ENCODE assay signal across 14 cellular contexts in genomic region chr4:15253346-15253745, GRCh38.
A peak's percentile ranks its signal among the peaks of the same experiment; 100 is the strongest.
DNase-seq lines count a peak whose midpoint lies in the region; ATAC-seq and TF ChIP-seq lines count a peak whose summit lies in the region.
"Had no signal": no experiment of that assay in that cellular context is flagged by ENCODE, and none has a peak within 500 bp of the region (broad histone marks: within the 10 kb centered on the region; RNA-seq: fewer than 3 reads in every experiment).

No MANE protein-coding gene starts in this region.

- no peak overlapping the region for H2BK120ac ChIP-seq in H9 (ENCODE audit: low read depth, low read length, poor library complexity, severe bottlenecking)

- H4K8ac ChIP-seq in H9 (replicated peaks; ENCODE audit: insufficient read length, low read depth, low read length), result no peak overlapping the region

- H2BK5ac ChIP-seq in H9 (ENCODE audit: insufficient read length, low read length), result no peak overlapping the region

- peaks cover 0 to 2% of the 10 kb centered on the region in 2 donors for H3K4me1 ChIP-seq in ascending aorta
- H3K4me1 ChIP-seq in H9 (ENCODE audit: insufficient read depth, low read length), result peaks cover 3% of the 10 kb centered on the region
- H3K4me1 ChIP-seq in vagina, result peaks cover 6% of the 10 kb centered on the region
- H3K4me1 ChIP-seq: SJCRH30 had no signal

- H3K36me3 Mint-ChIP-seq in H9 (ENCODE audit: insufficient read depth in 1 of 3, low read depth in 3 of 3), result no peaks in the 10 kb centered on the region
- no peaks in the 10 kb centered on the region for H3K36me3 Mint-ChIP-seq in T-helper 2 cell treated with Interferon-gamma antibody and Interleukin-4, amounts not matched to agents 5 μg/mL and 100 μg/mL, for 36 hours (ENCODE audit: low read depth)

- no peak overlapping the region for H3K4ac ChIP-seq in H9 (ENCODE audit: low read depth, low read length)

- no peak overlapping the region for H3K23ac ChIP-seq in H9 (ENCODE audit: insufficient read length, low read depth, low read length)

- H3K18ac ChIP-seq in H9 (ENCODE audit: insufficient read length, low read depth, low read length), result no peak overlapping the region

- no CpG with 5 or more reads among the region's 4 CpGs for WGBS in H9 (ENCODE audit: extremely low coverage, insufficient read length, low lambda C conversion rate)

- no peaks in the 10 kb centered on the region for H3K27me3 ChIP-seq in ascending aorta
- no peaks in the 10 kb centered on the region for H3K27me3 ChIP-seq in H9 (ENCODE audit: insufficient read depth, low read length)
- H3K27me3 ChIP-seq in vagina, result no peaks in the 10 kb centered on the region
- H3K27me3 ChIP-seq: BLaER1 treated with 17β-estradiol and CSF1 and Interleukin-3, amounts not matched to agents 10 nM and 100 nM had no signal

- no peaks in the 10 kb centered on the region for H3K9me3 ChIP-seq in ascending aorta
- H3K9me3 ChIP-seq in H9 (ENCODE audit: control insufficient read depth, low read depth, low read length), result no peaks in the 10 kb centered on the region
- no peaks in the 10 kb centered on the region for H3K9me3 ChIP-seq in vagina
- H3K9me3 ChIP-seq: BLaER1 treated with 17β-estradiol and CSF1 and Interleukin-3, amounts not matched to agents 10 nM and 100 nM; SJCRH30 had no signal

- TF ChIP-seq CTCF in ascending aorta (IDR thresholded peaks at IDR 0.05), result no peak
- TF ChIP-seq CTCF in H9 (conservative IDR thresholded peaks at IDR 0.05), result no peak
- TF ChIP-seq CTCF in vagina (IDR thresholded peaks at IDR 0.05), result no peak

- H2AK5ac ChIP-seq in H9 (ENCODE audit: insufficient read length, low read length), result no peak overlapping the region

- no peak overlapping the region for H3K9ac ChIP-seq in H9 (ENCODE audit: extremely low read depth, insufficient read length, low read length)
- H3K9ac ChIP-seq: BLaER1 treated with 17β-estradiol and CSF1 and Interleukin-3, amounts not matched to agents 10 nM and 100 nM had no signal

- no peak overlapping the region for H3K4me3 Mint-ChIP-seq in H9
- no peak overlapping the region for H3K4me3 Mint-ChIP-seq in T-helper 2 cell treated with Interferon-gamma antibody and Interleukin-4, amounts not matched to agents 5 μg/mL and 100 μg/mL, for 36 hours

- H4K20me1 ChIP-seq in H9 (ENCODE audit: control insufficient read depth, insufficient read depth, insufficient read length), result no peaks in the 10 kb centered on the region
- H4K20me1 ChIP-seq: BLaER1 treated with 17β-estradiol and CSF1 and Interleukin-3, amounts not matched to agents 10 nM and 100 nM had no signal

- H3K4me2 ChIP-seq in H9 (ENCODE audit: insufficient read depth, insufficient read length, low read length), result no peak overlapping the region
- H3K4me2 ChIP-seq: BLaER1 treated with 17β-estradiol and CSF1 and Interleukin-3, amounts not matched to agents 10 nM and 100 nM had no signal

- no peak overlapping the region for H2BK20ac ChIP-seq in H9 (ENCODE audit: low read depth, low read length, poor library complexity, severe bottlenecking)

- H3K14ac ChIP-seq in H9 (ENCODE audit: insufficient read depth, low read length), result no peak overlapping the region

- H3K56ac ChIP-seq in H9 (ENCODE audit: insufficient read length, low read depth, low read length), result no peak overlapping the region

- intact Hi-C loops in ascending aorta (cut with DNase I), result no loop called here
- intact Hi-C loops in vagina (cut with DNase I), result no loop called here

- DNase-seq in ascending aorta (ENCODE audit: low spot score in 2 of 2) (no peak), H9 (no peak), erythroblast (lab: John Stamatoyannopoulos, UW) (no peak), vagina (ENCODE audit: extremely low spot score in 2 of 2) (no peak)
- no peak for DNase-seq in T-helper 2 cell treated with Interferon-gamma antibody and Interleukin-4, amounts not matched to agents 5 μg/mL and 100 μg/mL, for 36 hours (ENCODE audit: low spot score)
- DNase-seq: activated CD4-positive, CD25-positive, alpha-beta regulatory T cell; activated effector memory CD4-positive, alpha-beta T cell treated with Interleukin-2 at 50 U/mL for 16 hours; mesenchymal stem cell; SJCRH30 had no signal

- H4K91ac ChIP-seq in H9 (ENCODE audit: insufficient read length, low read depth, low read length), result no peak overlapping the region

- H2BK12ac ChIP-seq in H9 (ENCODE audit: insufficient read length, low read depth, low read length), result no peak overlapping the region

- peak overlapping the region; percentile 43 to 48 for H3K27ac ChIP-seq in ascending aorta
- H3K27ac ChIP-seq in H9 (ENCODE audit: insufficient read length, low read depth, low read length), result no peak overlapping the region
- H3K27ac ChIP-seq in vagina, result no peak overlapping the region
- H3K27ac ChIP-seq: BLaER1 treated with 17β-estradiol and CSF1 and Interleukin-3, amounts not matched to agents 10 nM and 100 nM; epithelial cell of prostate; SJCRH30 had no signal

- H3K9me3 Mint-ChIP-seq in H9, result no peaks in the 10 kb centered on the region
- no peaks in the 10 kb centered on the region for H3K9me3 Mint-ChIP-seq in T-helper 2 cell treated with Interferon-gamma antibody and Interleukin-4, amounts not matched to agents 5 μg/mL and 100 μg/mL, for 36 hours

- H3K79me1 ChIP-seq in H9 (ENCODE audit: insufficient read depth, low read depth, low read length, poor library complexity, severe bottlenecking), result no peaks in the 10 kb centered on the region

- peak overlapping the region in 1 of 2 donors; percentile 24 for H3K4me3 ChIP-seq in ascending aorta
- no peak overlapping the region for H3K4me3 ChIP-seq in vagina
- H3K4me3 ChIP-seq: BLaER1 treated with 17β-estradiol and CSF1 and Interleukin-3, amounts not matched to agents 10 nM and 100 nM; SJCRH30 had no signal

- no peaks in the 10 kb centered on the region for H3K23me2 ChIP-seq in H9 (ENCODE audit: insufficient read length, low read depth, low read length, poor library complexity, severe bottlenecking)

- TF ChIP-seq POLR2A in erythroblast (IDR thresholded peaks at IDR 0.05; ENCODE audit: low read length) (no peak), vagina (IDR thresholded peaks at IDR 0.05) (no peak)

- H3K36me3 ChIP-seq in ascending aorta, result no peaks in the 10 kb centered on the region
- no peaks in the 10 kb centered on the region for H3K36me3 ChIP-seq in vagina
- H3K36me3 ChIP-seq: BLaER1 treated with 17β-estradiol and CSF1 and Interleukin-3, amounts not matched to agents 10 nM and 100 nM; SJCRH30 had no signal

- ATAC-seq in GM18861 (IDR thresholded peaks at IDR 0.05; ENCODE audit: unreplicated experiment) (peak; percentile 85), GM21515 (IDR thresholded peaks at IDR 0.05; ENCODE audit: unreplicated experiment) (peak; percentile 85), HG03039 (IDR thresholded peaks at IDR 0.05; ENCODE audit: unreplicated experiment) (peak; percentile 70)

- H2BK15ac ChIP-seq in H9 (ENCODE audit: low read depth, low read length), result no peak overlapping the region

- H3T11ph ChIP-seq in H9 (ENCODE audit: low read length), result no peak overlapping the region

- H3K27me3 Mint-ChIP-seq in H9 (ENCODE audit: low read depth), result 0 out of 2 replicates have a peak, but pooled peaks cover 2% of the 10 kb centered on the region
- peaks cover 14% of the 10 kb centered on the region for H3K27me3 Mint-ChIP-seq in T-helper 2 cell treated with Interferon-gamma antibody and Interleukin-4, amounts not matched to agents 5 μg/mL and 100 μg/mL, for 36 hours (ENCODE audit: low read depth)

- no peak overlapping the region for H4K5ac ChIP-seq in H9 (ENCODE audit: insufficient read length, low read depth, low read length)

- no peaks in the 10 kb centered on the region for H3K79me2 ChIP-seq in H9 (ENCODE audit: insufficient read depth, low read length)

- peaks cover 13 to 17% of the 10 kb centered on the region in 2 experiments for H3K4me1 Mint-ChIP-seq in H9
- no peaks in the 10 kb centered on the region for H3K4me1 Mint-ChIP-seq in T-helper 2 cell treated with Interferon-gamma antibody and Interleukin-4, amounts not matched to agents 5 μg/mL and 100 μg/mL, for 36 hours (ENCODE audit: low read depth)

- H3K27ac Mint-ChIP-seq in H9, result no peak overlapping the region
- no peak overlapping the region for H3K27ac Mint-ChIP-seq in T-helper 2 cell treated with Interferon-gamma antibody and Interleukin-4, amounts not matched to agents 5 μg/mL and 100 μg/mL, for 36 hours

- H2AFZ ChIP-seq in H9 (ENCODE audit: low read length), result no peak overlapping the region

Comparison
In these comparisons a context has a peak if more than half of its experiments do, and no peak if none do; other contexts are left out.
1. H3K27ac ChIP-seq: peak in ascending aorta (2 of 2); none in H9 (single experiment) and vagina (single experiment).
2. Peak in every context shown above with its lines, with median percentiles within 50 percentile points of each other: ATAC-seq.